Comparison of ENCODE assay signal across 8 cellular contexts in genomic region chrX:41923257-41923924, GRCh38. TPM values are rescaled to one million over a fixed set of nuclear protein-coding genes. Genes with fewer than 3 reads are reported as not detected.
DNase-seq lines count a peak whose midpoint lies in the region; ATAC-seq and TF ChIP-seq lines count a peak whose summit lies in the region.

Gene CASK (minus strand): TSS chrX:41923554. CDS start chrX:41922988, 566 bp downstream.

- peak within 1 kb of the TSS; percentile 81 for H3K4me3 ChIP-seq in BE2C (ENCODE audit: low read depth, low read length)
- peak within 1 kb of the TSS; percentile 73 for H3K4me3 ChIP-seq in choroid plexus epithelial cell (ENCODE audit: low read depth, low read length)

- H3K27ac ChIP-seq in layer of hippocampus (ENCODE audit: low read depth, low read length): peak within 1 kb of the TSS; percentile 62

- ATAC-seq in GM19328 (IDR thresholded peaks at IDR 0.05; ENCODE audit: unreplicated experiment): peak; percentile 87
- peak; percentile 80 for ATAC-seq in HG03460 (IDR thresholded peaks at IDR 0.05; ENCODE audit: unreplicated experiment)

- no peaks in the 10 kb centered on the region for H3K36me3 ChIP-seq in BE2C

- no peaks in the 10 kb centered on the region for H3K9me3 ChIP-seq in BE2C

- H3K4me1 ChIP-seq in BE2C: no peaks in the 10 kb centered on the region

- DNase-seq in BE2C (peak; percentile 93), NCI-H524 treated with DMSO at 0.1 percent for 48 hours (lab: John Stamatoyannopoulos, UW) (peak; percentile 23), choroid plexus epithelial cell (ENCODE audit: low read depth) (peak; percentile 92)
- peak; percentile 90 to 92 for DNase-seq in activated CD4-positive, alpha-beta T cell treated with anti-CD3 and anti-CD28 coated beads for 4 hours
- peak; percentile 76 to 84 for DNase-seq in stimulated activated CD4-positive, alpha-beta T cell treated with anti-CD3 and anti-CD28 coated beads, Interleukin-1b, Interleukin-23, amount 100 ng/mL, for 1 hour (ENCODE audit: low read depth in 2 of 2)

- H3K27me3 ChIP-seq in BE2C (no peaks in the 10 kb centered on the region), layer of hippocampus (ENCODE audit: control insufficient read depth, insufficient read depth, low read length) (no peaks in the 10 kb centered on the region)

- TF ChIP-seq CTCF in BE2C (IDR thresholded peaks at IDR 0.05; ENCODE audit: low read depth, low read length) (no peak), choroid plexus epithelial cell (conservative IDR thresholded peaks at IDR 0.05; ENCODE audit: low read depth, low read length) (no peak)

RNA-seq across cellular contexts. Expression of gene CASK, which starts in this region (rescaled TPM):
- polyA plus RNA-seq in BE2C (2012; ENCODE audit: insufficient read depth, insufficient read length, low read depth): 13.5 TPM

Comparison
In these comparisons a context has a peak if more than half of its experiments do, and no peak if none do; other contexts are left out.
1. Peak in every context shown above with its lines: DNase-seq, ATAC-seq, H3K4me3 ChIP-seq and H3K27ac ChIP-seq.
2. DNase-seq: peak in every context shown above with its lines; median percentile 93 in BE2C; 92 in choroid plexus epithelial cell; 91 in activated CD4-positive, alpha-beta T cell treated with anti-CD3 and anti-CD28 coated beads for 4 hours; 80 in stimulated activated CD4-positive, alpha-beta T cell treated with anti-CD3 and anti-CD28 coated beads, Interleukin-1b, Interleukin-23, amount 100 ng/mL, for 1 hour; 23 in NCI-H524 treated with DMSO at 0.1 percent for 48 hours.